ENCODE assay signal across 21 cellular contexts in genomic region chr13:98958443-98958794, GRCh38.
"Had no signal": no experiment of that assay in that cellular context is flagged by ENCODE, and none has a peak within 500 bp of the region (broad histone marks: within the 10 kb centered on the region; RNA-seq: fewer than 3 reads in every experiment).

No MANE protein-coding gene starts in this region.

- H3K4me3 ChIP-seq: dorsolateral prefrontal cortex, left lung, lower lobe of right lung, neural progenitor cell, prostate gland, right atrium auricular region, sigmoid colon, suprapubic skin, transverse colon, vagina had no signal

- H3K27me3 Mint-ChIP-seq: naive B cell; natural killer cell treated with Interleukin-12 subunit alpha and Interleukin-12 subunit beta and Interleukin-15 and Interleukin-18, amount 100 ng/mL, for 72 hours; stimulated activated naive CD8-positive, alpha-beta T cell treated with anti-CD3 and anti-CD28 coated beads, Interleukin-15, amount 100 ng/mL, for 72 hours had no signal

- H3K36me3 Mint-ChIP-seq: natural killer cell treated with Interleukin-12 subunit alpha and Interleukin-12 subunit beta and Interleukin-15 and Interleukin-18, amount 100 ng/mL, for 72 hours; neural progenitor cell had no signal

- DNase-seq: dorsolateral prefrontal cortex; effector CD4-positive, alpha-beta T cell; head of caudate nucleus; left cardiac atrium; lower lobe of right lung; naive B cell; nucleus accumbens; sigmoid colon; small intestine; stimulated activated CD4-positive, alpha-beta T cell treated with anti-CD3 and anti-CD28 coated beads, Interleukin-15, amount 100 ng/mL, for 24 hours; stimulated activated CD4-positive, alpha-beta T cell treated with anti-CD3 and anti-CD28 coated beads, Interleukin-2, amount 100 ng/mL, for 48 hours; stimulated activated naive CD4-positive, alpha-beta T cell; stimulated activated naive CD8-positive, alpha-beta T cell treated with anti-CD3 and anti-CD28 coated beads, Interleukin-15, amount 100 ng/mL, for 72 hours; transverse colon had no signal

- H3K27ac ChIP-seq: lower lobe of right lung, prostate gland, sigmoid colon, vagina had no signal

- H3K4me3 Mint-ChIP-seq: naive B cell; natural killer cell treated with Interleukin-12 subunit alpha and Interleukin-12 subunit beta and Interleukin-15 and Interleukin-18, amount 100 ng/mL, for 72 hours; neural progenitor cell; stimulated activated naive CD8-positive, alpha-beta T cell treated with anti-CD3 and anti-CD28 coated beads, Interleukin-15, amount 100 ng/mL, for 72 hours had no signal

- H3K27me3 ChIP-seq: dorsolateral prefrontal cortex, left lung, neural progenitor cell, right atrium auricular region, sigmoid colon, suprapubic skin, transverse colon, vagina had no signal

- H3K9me3 Mint-ChIP-seq: natural killer cell treated with Interleukin-12 subunit alpha and Interleukin-12 subunit beta and Interleukin-15 and Interleukin-18, amount 100 ng/mL, for 72 hours; neural progenitor cell; stimulated activated naive CD8-positive, alpha-beta T cell treated with anti-CD3 and anti-CD28 coated beads, Interleukin-15, amount 100 ng/mL, for 72 hours had no signal

- H3K27ac Mint-ChIP-seq: natural killer cell treated with Interleukin-12 subunit alpha and Interleukin-12 subunit beta and Interleukin-15 and Interleukin-18, amount 100 ng/mL, for 72 hours; neural progenitor cell; stimulated activated naive CD8-positive, alpha-beta T cell treated with anti-CD3 and anti-CD28 coated beads, Interleukin-15, amount 100 ng/mL, for 72 hours had no signal

- H3K4me1 ChIP-seq: prostate gland had no signal

- ATAC-seq: left cardiac atrium; left lung; stimulated activated naive CD8-positive, alpha-beta T cell treated with anti-CD3 and anti-CD28 coated beads, Interleukin-15, amount 100 ng/mL, for 72 hours had no signal

- H3K9me3 ChIP-seq: left lung, lower lobe of right lung, prostate gland, right atrium auricular region, sigmoid colon, suprapubic skin, transverse colon, vagina had no signal

- H3K36me3 ChIP-seq: left lung, lower lobe of right lung, neural progenitor cell, prostate gland, right atrium auricular region, sigmoid colon, transverse colon, vagina had no signal
